8 cellular contexts compared by ENCODE assay signal in the genomic region with DNA sequence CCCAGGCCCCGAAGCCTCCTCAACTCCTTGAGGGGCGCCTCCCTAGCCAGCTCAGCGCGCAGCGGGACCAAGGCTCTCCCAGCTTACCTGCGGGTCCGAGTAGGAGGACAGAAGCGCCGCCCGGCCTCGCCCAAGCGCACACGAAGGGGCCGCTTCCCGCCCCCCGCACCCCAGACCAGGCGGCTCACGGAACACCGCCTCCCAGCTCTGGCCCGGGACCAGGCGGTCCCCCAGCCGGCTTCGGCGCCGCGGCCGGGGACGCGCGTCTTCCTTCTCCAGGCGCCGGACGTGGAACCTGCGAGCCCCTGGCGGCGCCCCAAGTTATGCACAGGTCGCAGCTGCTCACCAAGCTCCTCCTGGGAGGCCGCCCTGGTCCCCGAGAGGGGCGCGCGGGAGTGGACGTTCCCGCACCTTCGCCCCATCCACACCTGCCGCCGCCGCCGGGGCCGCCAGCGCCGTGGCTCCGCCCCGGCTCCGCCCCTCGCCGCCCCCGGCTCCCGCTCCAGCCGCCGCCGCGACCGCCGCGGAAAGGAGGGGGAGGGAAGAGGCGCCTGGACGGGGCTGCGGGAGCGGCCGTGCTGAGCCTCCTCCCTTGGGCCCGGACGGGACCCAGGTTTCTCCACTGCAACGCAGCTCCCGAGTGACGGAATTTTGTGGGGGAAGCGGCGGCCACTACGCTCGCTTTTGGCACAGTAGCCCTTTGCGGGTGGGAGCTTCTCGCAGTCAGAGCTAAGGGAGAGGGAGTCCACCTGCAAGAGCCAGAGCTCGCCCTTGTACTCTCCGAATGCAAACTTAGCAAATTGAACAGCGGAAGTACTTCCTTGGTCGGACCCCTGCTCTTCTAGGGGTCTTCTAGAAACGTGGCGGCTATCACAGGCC.
DNase-seq lines count a peak whose midpoint lies in the region; ATAC-seq and TF ChIP-seq lines count a peak whose summit lies in the region.

No MANE protein-coding gene starts in this region.

- intact Hi-C loops in MCF 10A (cut with micrococcal nuclease) = loop anchor here (5.0 to 10.0 kb wide), 5 partner anchors 52 to 653 kb away; no protein-coding TSS in a partner anchor

- no peak overlapping the region for H3K27ac Mint-ChIP-seq in T-helper 2 cell treated with Interferon-gamma antibody and Interleukin-4, amounts not matched to agents 5 μg/mL and 100 μg/mL, for 36 hours
- peak overlapping the region; percentile 95 for H3K27ac Mint-ChIP-seq in MCF 10A (ENCODE audit: low read depth, unreplicated experiment)

- POLR2A ChIA-PET in MCF 10A (lab: Yijun Ruan, JAX) = interaction anchor here (0.9 to 4.9 kb wide), 14 partner anchors 10 to 682 kb away, joined by 3 to 48 read pairs (median 8); no protein-coding TSS in a partner anchor

- H3K4me3 Mint-ChIP-seq in T-helper 2 cell treated with Interferon-gamma antibody and Interleukin-4, amounts not matched to agents 5 μg/mL and 100 μg/mL, for 36 hours = peak overlapping the region; percentile 81
- H3K4me3 Mint-ChIP-seq in MCF 10A (ENCODE audit: unreplicated experiment) = peak overlapping the region; percentile 80

- H3K9me3 Mint-ChIP-seq in T-helper 2 cell treated with Interferon-gamma antibody and Interleukin-4, amounts not matched to agents 5 μg/mL and 100 μg/mL, for 36 hours = no peaks in the 10 kb centered on the region
- H3K9me3 Mint-ChIP-seq in MCF 10A (ENCODE audit: unreplicated experiment) = no peaks in the 10 kb centered on the region

- DNase-seq in T-helper 2 cell treated with Interferon-gamma antibody and Interleukin-4, amounts not matched to agents 5 μg/mL and 100 μg/mL, for 36 hours (ENCODE audit: low spot score) = peak; percentile 41
- DNase-seq in MCF 10A (ENCODE audit: unreplicated experiment) (peak; percentile 52), islet precursor cell (peak; percentile 82), NCI-H1092 treated with DMSO at 0.1 percent for 48 hours (lab: John Stamatoyannopoulos, UW) (no peak), NCI-H2029 treated with DMSO at 0.1 percent for 48 hours (lab: John Stamatoyannopoulos, UW) (no peak)
- DNase-seq in stimulated activated CD4-positive, alpha-beta T cell treated with anti-CD3 and anti-CD28 coated beads, Interleukin-15, amount 100 ng/mL, for 1 hour (ENCODE audit: low read depth in 1 of 2, low spot score in 1 of 2) = peak; percentile 17 to 47

- H3K27me3 Mint-ChIP-seq in T-helper 2 cell treated with Interferon-gamma antibody and Interleukin-4, amounts not matched to agents 5 μg/mL and 100 μg/mL, for 36 hours (ENCODE audit: low read depth) = peaks cover 65% of the 10 kb centered on the region
- no peaks in the 10 kb centered on the region for H3K27me3 Mint-ChIP-seq in MCF 10A (ENCODE audit: insufficient read depth, unreplicated experiment)

- no TSS peak for BruUV-seq in MCF 10A (replicated peaks; lab: Mats Ljungman, UMichigan)

- ATAC-seq in GM18861 (IDR thresholded peaks at IDR 0.05; ENCODE audit: unreplicated experiment) = peak; percentile 54
- peak; percentile 52 for ATAC-seq in HG03095 (IDR thresholded peaks at IDR 0.05; ENCODE audit: unreplicated experiment)

- CTCF ChIA-PET in MCF 10A (lab: Yijun Ruan, JAX) = interaction anchor here (1.0 to 1.6 kb wide), 3 partner anchors 18 to 130 kb away, joined by 3 to 10 read pairs (median 3); no protein-coding TSS in a partner anchor

- TF ChIP-seq CTCF in MCF 10A (IDR thresholded peaks at IDR 0.05; ENCODE audit: unreplicated experiment) = no peak

- peaks cover 19% of the 10 kb centered on the region for H3K4me1 Mint-ChIP-seq in T-helper 2 cell treated with Interferon-gamma antibody and Interleukin-4, amounts not matched to agents 5 μg/mL and 100 μg/mL, for 36 hours (ENCODE audit: low read depth)
- no peaks in the 10 kb centered on the region for H3K4me1 Mint-ChIP-seq in MCF 10A (ENCODE audit: insufficient read depth, unreplicated experiment)

- no peaks in the 10 kb centered on the region for H3K36me3 Mint-ChIP-seq in T-helper 2 cell treated with Interferon-gamma antibody and Interleukin-4, amounts not matched to agents 5 μg/mL and 100 μg/mL, for 36 hours (ENCODE audit: low read depth)
- H3K36me3 Mint-ChIP-seq in MCF 10A (ENCODE audit: insufficient read depth, unreplicated experiment) = no peaks in the 10 kb centered on the region

Comparison
In these comparisons a context has a peak if more than half of its experiments do, and no peak if none do; other contexts are left out.
1. DNase-seq: peak in T-helper 2 cell treated with Interferon-gamma antibody and Interleukin-4, amounts not matched to agents 5 μg/mL and 100 μg/mL, for 36 hours (single experiment), MCF 10A (single experiment), islet precursor cell (single experiment) and stimulated activated CD4-positive, alpha-beta T cell treated with anti-CD3 and anti-CD28 coated beads, Interleukin-15, amount 100 ng/mL, for 1 hour (2 of 2); none in NCI-H1092 treated with DMSO at 0.1 percent for 48 hours (single experiment) and NCI-H2029 treated with DMSO at 0.1 percent for 48 hours (single experiment).